In genomic region chr14:97788846-97789528, GRCh38 we compare ENCODE assay signal across 13 cellular contexts.
"Had no signal": no experiment of that assay in that cellular context is flagged by ENCODE, and none has a peak within 500 bp of the region (broad histone marks: within the 10 kb centered on the region; RNA-seq: fewer than 3 reads in every experiment).

No MANE protein-coding gene starts in this region.

- H3K36me3 Mint-ChIP-seq: mesothelial cell of epicardium had no signal

- H3K4me3 ChIP-seq: lung, sigmoid colon had no signal

- H3K4me3 Mint-ChIP-seq: mesothelial cell of epicardium; nephron; T-helper 1 cell treated with Interleukin-12 subunit alpha and Interleukin-12 subunit beta and Interleukin-4 antibody, amounts not matched to agents 30 μg/mL and 1 μg/mL, for 36 hours had no signal

- H3K9me3 ChIP-seq: sigmoid colon had no signal

- H3K27me3 ChIP-seq: sigmoid colon had no signal

- H3K4me1 ChIP-seq: sigmoid colon had no signal

- H3K27ac Mint-ChIP-seq: mesothelial cell of epicardium; nephron; T-helper 1 cell treated with Interleukin-12 subunit alpha and Interleukin-12 subunit beta and Interleukin-4 antibody, amounts not matched to agents 30 μg/mL and 1 μg/mL, for 36 hours had no signal

- H3K36me3 ChIP-seq: sigmoid colon had no signal

- DNase-seq: activated CD4-positive, alpha-beta T cell treated with anti-CD3 and anti-CD28 coated beads, Interleukin-2, amount 50 U/mL, for 4 hours; activated effector memory CD4-positive, alpha-beta T cell treated with Interleukin-2 at 50 U/mL for 16 hours; activated naive CD4-positive, alpha-beta T cell treated with anti-CD3 and anti-CD28 coated beads, Interleukin-2, amount 50 U/mL, for 16 hours; activated T-cell treated with anti-CD3 and anti-CD28 coated beads, Interleukin-2, amount 50 U/mL, for 1 hour; cerebellar nuclear complex; cortex of kidney; sigmoid colon; stimulated activated CD4-positive, alpha-beta T cell treated with anti-CD3 and anti-CD28 coated beads, Interleukin-4, amount 100 ng/mL, for 4 hours; stimulated activated naive CD4-positive, alpha-beta T cell had no signal

- H3K27ac ChIP-seq: sigmoid colon had no signal

- H3K4me1 Mint-ChIP-seq: mesothelial cell of epicardium, nephron had no signal
